ENCODE assay signal across 8 cellular contexts in genomic region chr19:4390017-4390861, GRCh38. TPM values are rescaled to one million over a fixed set of nuclear protein-coding genes. Genes with fewer than 3 reads are reported as not detected.
A peak's percentile ranks its signal among the peaks of the same experiment; 100 is the strongest.
DNase-seq lines count a peak whose midpoint lies in the region; ATAC-seq, FAIRE-seq and TF ChIP-seq lines count a peak whose summit lies in the region.

No MANE protein-coding gene starts in this region.

- POLR2A ChIA-PET in Caco-2 (lab: Charles Lee) (interaction anchor here (0.6 to 1.8 kb wide), 5 partner anchors 10 to 48 kb away, joined by 3 to 21 read pairs (median 6); partner anchors contain the start of genes CHAF1A and SH3GL1), T-cell (lab: Charles Lee) (interaction anchor here in 1 of 2 donors (0.7 kb wide), 1 partner anchor 28 kb away, joined by 3 read pairs; no protein-coding TSS in a partner anchor)

- no TSS peak for BruUV-seq in Caco-2 (replicated peaks; lab: Mats Ljungman, UMichigan)

- H3K9me3 Mint-ChIP-seq in Caco-2 (ENCODE audit: unreplicated experiment) (no peaks in the 10 kb centered on the region), T-cell (no peaks in the 10 kb centered on the region)

- in situ Hi-C loops in GM13976 (cut with MboI; ENCODE audit: low sequenced_read_pairs, unreplicated experiment) = no loop called here

- peaks cover 3% of the 10 kb centered on the region for H3K36me3 ChIP-seq in Caco-2 (ENCODE audit: control insufficient read depth, insufficient read depth, low read length)
- peaks cover 35% of the 10 kb centered on the region for H3K36me3 ChIP-seq in neutrophil

- H3K27ac ChIP-seq in neutrophil = peak overlapping the region; percentile 83

- intact Hi-C loops in Caco-2 (cut with micrococcal nuclease; ENCODE audit: unreplicated experiment) = no loop called here
- intact Hi-C loops in lower leg skin (cut with DNase I; ENCODE audit: low total_unique reads) = no loop called here

- peaks cover 57% of the 10 kb centered on the region for H3K36me3 Mint-ChIP-seq in Caco-2 (ENCODE audit: insufficient read depth, unreplicated experiment)
- peaks cover 11% of the 10 kb centered on the region for H3K36me3 Mint-ChIP-seq in T-cell

- no peak for TF ChIP-seq CTCF in Caco-2 (IDR thresholded peaks at IDR 0.05; ENCODE audit: insufficient read depth in 1 of 2, low read depth in 1 of 2, low read length in 1 of 2, severe bottlenecking in 1 of 2, unreplicated experiment in 1 of 2)
- no peak for TF ChIP-seq CTCF in neutrophil (IDR thresholded peaks at IDR 0.05)
- no peak for TF ChIP-seq CTCF in GM13976 (IDR thresholded peaks at IDR 0.05; ENCODE audit: borderline replicate concordance, control extremely low read depth, extremely low read depth, insufficient read depth, missing control alignments)
- TF ChIP-seq CTCF in lower leg skin (IDR thresholded peaks at IDR 0.05) = no peak

- H3K4me3 Mint-ChIP-seq in Caco-2 (ENCODE audit: unreplicated experiment) (peak overlapping the region; percentile 46), T-cell (peak overlapping the region in 1 of 3 donors; percentile 63)

- peaks cover 29% of the 10 kb centered on the region for H3K4me1 Mint-ChIP-seq in Caco-2 (ENCODE audit: low read depth, unreplicated experiment)
- H3K4me1 Mint-ChIP-seq in T-cell = peaks cover 40 to 56% (median 52%) of the 10 kb centered on the region in 3 donors

- no peaks in the 10 kb centered on the region for H3K9me3 ChIP-seq in Caco-2
- H3K9me3 ChIP-seq in neutrophil = no peaks in the 10 kb centered on the region

- DNase-seq in Caco-2 = no peak
- DNase-seq in T-cell = no peak
- DNase-seq in fibroblast of gingiva (ENCODE audit: low read depth) = peak; percentile 31
- no peak for DNase-seq in GM13976 (ENCODE audit: low spot score)
- DNase-seq in frontal cortex (ENCODE audit: low spot score in 2 of 2) = no peak
- no peak for DNase-seq in lower leg skin (ENCODE audit: low spot score in 2 of 2)

- no peak for TF ChIP-seq POLR2A in lower leg skin (IDR thresholded peaks at IDR 0.05)

- H3K27me3 ChIP-seq in Caco-2 (replicated peaks; ENCODE audit: control insufficient read depth, insufficient read depth, low read length) (no peaks in the 10 kb centered on the region), neutrophil (no peaks in the 10 kb centered on the region)

- H3K27ac Mint-ChIP-seq in Caco-2 (ENCODE audit: unreplicated experiment) (peak overlapping the region; percentile 53), T-cell (peak overlapping the region; percentile 84 to 86)

- ATAC-seq in T-cell (replicated peaks in 1 of 4) (no peak), HG02938 (IDR thresholded peaks at IDR 0.05; ENCODE audit: unreplicated experiment) (no peak)

- H3K4me1 ChIP-seq in Caco-2 (peaks cover 41% of the 10 kb centered on the region), neutrophil (ENCODE audit: control insufficient read depth in 1 of 2, insufficient read depth in 1 of 2, low read depth in 1 of 2, low read length in 1 of 2) (peaks cover 44 to 49% of the 10 kb centered on the region in 2 experiments)

- CTCF ChIA-PET in Caco-2 (lab: Charles Lee) (interaction anchor here (0.6 to 2.2 kb wide), 7 partner anchors 10 to 225 kb away, joined by 5 to 21 read pairs (median 7); partner anchors contain the start of gene SH3GL1), T-cell (lab: Charles Lee) (interaction anchor here in 1 of 2 donors (1.0 kb wide), 1 partner anchor 47 kb away, joined by 8 read pairs; the partner anchor contains the start of gene MPND)

- WGBS in lower leg skin, 2 donors = 34 to 49% methylated on average over 15 to 19 of the region's 19 CpGs

- no peak for FAIRE-seq in frontal cortex (lab: Jason Lieb, UNC)

- H3K4me3 ChIP-seq in Caco-2 (ENCODE audit: low read depth, low read length) (no peak overlapping the region), neutrophil (ENCODE audit: low read depth in 1 of 2, low read length in 1 of 2) (peak overlapping the region; percentile 9 to 29), lower leg skin (ENCODE audit: low read depth, poor library complexity, severe bottlenecking) (no peak overlapping the region)

- no peaks in the 10 kb centered on the region for H3K27me3 Mint-ChIP-seq in Caco-2 (ENCODE audit: insufficient read depth, unreplicated experiment)
- H3K27me3 Mint-ChIP-seq in T-cell = no peaks in the 10 kb centered on the region

RNA-seq across cellular contexts. Expression of gene SH3GL1, which starts 10.1 kb away (rescaled TPM):
- 91.3 and 91.5 TPM in 2 replicates for total RNA-seq in Caco-2 (2022)
- 10 to 100 TPM; 38.8 to 51.5 (median 45.7) TPM for total RNA-seq in T-cell
- 17.5 TPM for total RNA-seq in frontal cortex
- 100 to 1,000 TPM; 109 to 117 (median 112) TPM for total RNA-seq in lower leg skin

RNA-seq across cellular contexts. Expression of gene CHAF1A, which starts 12.2 kb away (rescaled TPM):
- total RNA-seq in Caco-2 (2022) (53.9 and 63.1 TPM in 2 replicates), T-cell (10 to 100 TPM; 14.4 to 27.3 (median 16.5) TPM), frontal cortex (11.8 TPM), lower leg skin (10 to 100 TPM in 3 of 4 donors, 1 to 10 TPM in 1; 9.0 to 25.9 (median 12.6) TPM)

RNA-seq across cellular contexts. Expression of gene MPND, which starts 46.9 kb away (rescaled TPM):
- total RNA-seq in Caco-2 (2022) (34.9 and 35.7 TPM in 2 replicates), T-cell (10 to 100 TPM; 10.7 to 27.3 (median 22.6) TPM), frontal cortex (18.8 TPM), lower leg skin (10 to 100 TPM in 1 of 4 donors, 1 to 10 TPM in 3; 4.4 to 10.6 (median 7.8) TPM)

RNA-seq across cellular contexts. Expression of gene STAP2, which starts 51.6 kb away (rescaled TPM):
- total RNA-seq in Caco-2 (2022) = 70.7 and 71.6 TPM in 2 replicates
- 1 to 10 TPM; 2.3 to 3.7 (median 2.9) TPM for total RNA-seq in T-cell
- total RNA-seq in frontal cortex = 0.82 TPM
- 100 to 1,000 TPM in 2 of 4 donors, 10 to 100 TPM in 2; 78.5 to 159 (median 122) TPM for total RNA-seq in lower leg skin

Comparison
In these comparisons a context has a peak if more than half of its experiments do, and no peak if none do; other contexts are left out.
1. H3K4me3 ChIP-seq: peak in neutrophil (2 of 2); none in Caco-2 (single experiment) and lower leg skin (single experiment).